In the genomic region with DNA sequence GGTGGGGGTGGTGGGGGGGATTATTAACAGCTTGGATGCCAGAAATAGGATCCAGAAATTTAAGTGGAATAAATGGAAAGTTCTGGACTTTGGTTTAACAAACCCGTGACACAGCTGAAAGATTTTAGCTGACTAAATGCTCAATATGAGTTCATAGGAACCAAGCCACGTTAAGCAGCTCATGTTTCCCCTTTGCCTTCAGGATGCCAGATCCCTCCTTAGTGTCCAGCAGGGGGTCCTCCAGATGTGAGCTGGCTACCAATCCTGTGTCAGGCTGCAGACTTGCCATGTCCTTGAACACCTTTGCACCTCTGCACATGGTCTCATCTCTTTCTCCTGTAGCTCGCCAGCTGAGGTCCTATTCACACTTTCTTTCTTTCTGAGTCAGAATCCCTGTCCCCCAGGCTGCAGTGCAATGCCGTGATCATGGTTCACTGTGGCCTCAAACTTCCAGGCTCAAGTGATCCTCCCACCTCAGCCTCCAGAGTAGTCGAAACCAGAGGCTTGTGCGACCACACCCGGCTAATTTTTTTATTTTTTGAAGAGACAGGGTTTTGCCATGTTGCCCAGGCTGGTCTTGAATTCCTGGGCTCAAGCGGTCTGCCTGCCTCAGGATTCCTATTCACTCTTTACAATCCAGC, we compare ENCODE assay signal across 1 cellular context.
TF ChIP-seq lines count a peak whose summit lies in the region.

No MANE protein-coding gene starts in this region.

TF ChIP-seq in GM23338, 12 proteins besides CTCF, POLR2A, EP300 and RAD21 (continued from another document):
- no peak for TF ChIP-seq ZNF462 (CRISPR knock-in tag; IDR thresholded peaks at IDR 0.05)
- no peak for TF ChIP-seq CREB1 (CRISPR knock-in tag; IDR thresholded peaks at IDR 0.05; ENCODE audit: low read depth)
- TF ChIP-seq EZH2 (IDR thresholded peaks at IDR 0.05; ENCODE audit: low read depth, unreplicated experiment), result no peak
